Comparison of ENCODE assay signal across 30 cellular contexts in genomic region chr19:33168528-33168927, GRCh38. TPM values are rescaled to one million over a fixed set of nuclear protein-coding genes. Genes with fewer than 3 reads are reported as not detected.
"Had no signal": no experiment of that assay in that cellular context is flagged by ENCODE, and none has a peak within 500 bp of the region (broad histone marks: within the 10 kb centered on the region; RNA-seq: fewer than 3 reads in every experiment).

No MANE protein-coding gene starts in this region.

- DNase-seq: stimulated activated CD4-positive, alpha-beta T cell treated with anti-CD3 and anti-CD28 coated beads, Interleukin-2, amount 100 ng/mL, for 48 hours; stimulated activated CD4-positive, alpha-beta T cell treated with anti-CD3 and anti-CD28 coated beads, Interleukin-4, amount 100 ng/mL, for 1 hour; stimulated activated CD4-positive, alpha-beta T cell treated with anti-CD3 and anti-CD28 coated beads, Interleukin-4, amount 100 ng/mL, for 24 hours; stimulated activated CD4-positive, alpha-beta T cell treated with anti-CD3 and anti-CD28 coated beads, Interleukin-4, amount 100 ng/mL, for 4 hours; stimulated activated CD8-positive, alpha-beta memory T cell treated with anti-CD3 and anti-CD28 coated beads, Interleukin-4, amount 100 ng/mL, for 48 hours; stimulated activated naive B cell treated with anti-CD40 and anti-IgM and Interleukin-4, amounts not matched to agents 10 μg/mL and 1 μg/mL and 100 μg/mL, for 72 hours; stimulated activated naive CD4-positive, alpha-beta T cell; stimulated activated naive CD4-positive, alpha-beta T cell treated with Interleukin-2 at 50 U/mL for 16 hours; stimulated activated naive CD8-positive, alpha-beta T cell treated with anti-CD3 and anti-CD28 coated beads, Interleukin-15, amount 100 ng/mL, for 72 hours; stimulated activated naive CD8-positive, alpha-beta T cell treated with anti-CD3 and anti-CD28 coated beads, Interleukin-15, Interleukin-2, amounts not matched to agents 100 U/mL and 50 U/mL, for 24 hours; stomach; substantia nigra; testis; thyroid gland; tibial artery; transverse colon; trophoblast cell; upper lobe of left lung; upper lobe of right lung; uterus had no signal

- H3K36me3 Mint-ChIP-seq: type B pancreatic cell had no signal

- H3K9me3 Mint-ChIP-seq: type B pancreatic cell had no signal

- H3K9me3 ChIP-seq: suprapubic skin, testis, thoracic aorta, thyroid gland, tibial artery, transverse colon, upper lobe of left lung, upper lobe of right lung, uterus, vagina had no signal

- H3K4me1 ChIP-seq: suprapubic skin, tibial artery, tibial nerve, upper lobe of right lung, uterus, vagina had no signal

- H3K27ac ChIP-seq: stomach, suprapubic skin, testis, thoracic aorta, thyroid gland, tibial artery, tibial nerve, transverse colon, upper lobe of left lung, upper lobe of right lung, uterus, vagina had no signal

- H3K27ac Mint-ChIP-seq: stimulated activated effector memory CD8-positive, alpha-beta T cell treated with anti-CD3 and anti-CD28 coated beads, Interleukin-12 subunit alpha, Interleukin-12 subunit beta, amount 100 ng/mL, for 72 hours; stimulated activated memory B cell treated with anti-CD40 and anti-IgM and Interleukin-4, amounts not matched to agents 10 μg/mL and 1 μg/mL and 100 μg/mL, for 72 hours; stimulated activated naive B cell treated with anti-CD40 and anti-IgM and Interleukin-4, amounts not matched to agents 10 μg/mL and 1 μg/mL and 100 μg/mL, for 72 hours; stimulated activated naive CD8-positive, alpha-beta T cell treated with anti-CD3 and anti-CD28 coated beads, Interleukin-15, amount 100 ng/mL, for 72 hours; stimulated activated naive CD8-positive, alpha-beta T cell treated with anti-CD3 and anti-CD28 coated beads, Interleukin-15, Interleukin-2, amounts not matched to agents 100 ng/mL and 50 ng/mL, for 24 hours; type B pancreatic cell had no signal

- H3K4me3 Mint-ChIP-seq: stimulated activated effector memory CD8-positive, alpha-beta T cell treated with anti-CD3 and anti-CD28 coated beads, Interleukin-12 subunit alpha, Interleukin-12 subunit beta, amount 100 ng/mL, for 72 hours; stimulated activated memory B cell treated with anti-CD40 and anti-IgM and Interleukin-4, amounts not matched to agents 10 μg/mL and 1 μg/mL and 100 μg/mL, for 72 hours; stimulated activated naive B cell treated with anti-CD40 and anti-IgM and Interleukin-4, amounts not matched to agents 10 μg/mL and 1 μg/mL and 100 μg/mL, for 72 hours; stimulated activated naive CD8-positive, alpha-beta T cell treated with anti-CD3 and anti-CD28 coated beads, Interleukin-15, amount 100 ng/mL, for 72 hours; stimulated activated naive CD8-positive, alpha-beta T cell treated with anti-CD3 and anti-CD28 coated beads, Interleukin-15, Interleukin-2, amounts not matched to agents 100 ng/mL and 50 ng/mL, for 24 hours; type B pancreatic cell had no signal

- ATAC-seq: stimulated activated effector memory CD8-positive, alpha-beta T cell treated with anti-CD3 and anti-CD28 coated beads, Interleukin-12 subunit alpha, Interleukin-12 subunit beta, amount 100 ng/mL, for 72 hours; stimulated activated memory B cell treated with anti-CD40 and anti-IgM and Interleukin-4, amounts not matched to agents 10 μg/mL and 1 μg/mL and 100 μg/mL, for 72 hours; stimulated activated naive B cell treated with anti-CD40 and anti-IgM and Interleukin-4, amounts not matched to agents 10 μg/mL and 1 μg/mL and 100 μg/mL, for 72 hours; stimulated activated naive CD8-positive, alpha-beta T cell treated with anti-CD3 and anti-CD28 coated beads, Interleukin-15, amount 100 ng/mL, for 72 hours; stimulated activated naive CD8-positive, alpha-beta T cell treated with anti-CD3 and anti-CD28 coated beads, Interleukin-15, Interleukin-2, amounts not matched to agents 100 U/mL and 50 U/mL, for 24 hours; upper lobe of right lung had no signal

- H3K4me3 ChIP-seq: stomach, suprapubic skin, testis, thoracic aorta, thyroid gland, tibial artery, tibial nerve, transverse colon, upper lobe of left lung, upper lobe of right lung, uterus, vagina had no signal

- H3K36me3 ChIP-seq: stomach, suprapubic skin, thoracic aorta, thyroid gland, tibial artery, tibial nerve, transverse colon, upper lobe of left lung, upper lobe of right lung, uterus, vagina had no signal

- H3K27me3 Mint-ChIP-seq: stimulated activated memory B cell treated with anti-CD40 and anti-IgM and Interleukin-4, amounts not matched to agents 10 μg/mL and 1 μg/mL and 100 μg/mL, for 72 hours; stimulated activated naive B cell treated with anti-CD40 and anti-IgM and Interleukin-4, amounts not matched to agents 10 μg/mL and 1 μg/mL and 100 μg/mL, for 72 hours; stimulated activated naive CD8-positive, alpha-beta T cell treated with anti-CD3 and anti-CD28 coated beads, Interleukin-15, amount 100 ng/mL, for 72 hours; stimulated activated naive CD8-positive, alpha-beta T cell treated with anti-CD3 and anti-CD28 coated beads, Interleukin-15, Interleukin-2, amounts not matched to agents 100 ng/mL and 50 ng/mL, for 24 hours; type B pancreatic cell had no signal

- FAIRE-seq: urothelium cell line had no signal

RNA-seq across cellular contexts. Expression of gene WDR88, which starts 36.6 kb away (rescaled TPM):
- polyA plus RNA-seq: stomach, urinary bladder had no signal

RNA-seq across cellular contexts. Expression of gene SLC7A10, which starts 57.1 kb away (rescaled TPM):
- polyA plus RNA-seq: stomach had no signal
